ENCODE assay signal across 10 cellular contexts in genomic region chr3:187963677-187964385, GRCh38.
DNase-seq lines count a peak whose midpoint lies in the region; ATAC-seq and TF ChIP-seq lines count a peak whose summit lies in the region.
"Had no signal": no experiment of that assay in that cellular context is flagged by ENCODE, and none has a peak within 500 bp of the region (broad histone marks: within the 10 kb centered on the region; RNA-seq: fewer than 3 reads in every experiment).

No MANE protein-coding gene starts in this region.

- H3K4me3 Mint-ChIP-seq in activated CD4-positive, alpha-beta T cell treated with anti-CD3 and anti-CD28 coated beads, Interleukin-2, amount 10 ng/mL, durations not matched to agents 24 days and 14 days = peak overlapping the region; percentile 31

- no peak for TF ChIP-seq EP300 in gastroesophageal sphincter (IDR thresholded peaks at IDR 0.05)

- H3K9me3 ChIP-seq in gastroesophageal sphincter (no peaks in the 10 kb centered on the region), spleen (no peaks in the 10 kb centered on the region)
- H3K9me3 ChIP-seq: SJSA1 had no signal

- H3K4me3 ChIP-seq in gastroesophageal sphincter (no peak overlapping the region), spleen (peak overlapping the region in 1 of 8 donors; percentile 24), brain microvascular endothelial cell (ENCODE audit: low read depth, low read length) (no peak overlapping the region)
- H3K4me3 ChIP-seq: SJSA1 had no signal

- peak; percentile 74 for ATAC-seq in gastroesophageal sphincter
- no peak for ATAC-seq in HG03097 (IDR thresholded peaks at IDR 0.05; ENCODE audit: low FRiP score, unreplicated experiment)

- H3K9me3 Mint-ChIP-seq in activated CD4-positive, alpha-beta T cell treated with anti-CD3 and anti-CD28 coated beads, Interleukin-2, amount 10 ng/mL, durations not matched to agents 24 days and 14 days = no peaks in the 10 kb centered on the region

- TF ChIP-seq POLR2A in Raji (IDR thresholded peaks at IDR 0.05; ENCODE audit: insufficient read depth, low read depth, low read length) (peak; percentile 30; the same call in 1 of the 2 replicates), gastroesophageal sphincter (IDR thresholded peaks at IDR 0.05) (no peak), spleen (IDR thresholded peaks at IDR 0.05) (no peak)

- H3K27ac Mint-ChIP-seq in activated CD4-positive, alpha-beta T cell treated with anti-CD3 and anti-CD28 coated beads, Interleukin-2, amount 10 ng/mL, durations not matched to agents 24 days and 14 days = no peak overlapping the region

- H3K4me1 Mint-ChIP-seq in activated CD4-positive, alpha-beta T cell treated with anti-CD3 and anti-CD28 coated beads, Interleukin-2, amount 10 ng/mL, durations not matched to agents 24 days and 14 days = peaks cover 11% of the 10 kb centered on the region

- in situ Hi-C loops in brain microvascular endothelial cell (cut with HindIII; ENCODE audit: low pct_ligation_motif_present, low sequenced_read_pairs) = no loop called here

- peaks cover 6% of the 10 kb centered on the region for H3K27me3 Mint-ChIP-seq in activated CD4-positive, alpha-beta T cell treated with anti-CD3 and anti-CD28 coated beads, Interleukin-2, amount 10 ng/mL, durations not matched to agents 24 days and 14 days

- no peak for DNase-seq in activated CD4-positive, alpha-beta T cell treated with anti-CD3 and anti-CD28 coated beads, Interleukin-2, amount 10 ng/mL, durations not matched to agents 24 days and 14 days
- no peak for DNase-seq in activated CD4-positive, alpha-beta T cell treated with anti-CD3 and anti-CD28 coated beads, Interleukin-2, amount 50 U/mL, for 48 hours
- DNase-seq in spleen (no peak), brain microvascular endothelial cell (no peak), SHP77 treated with DMSO at 0.1 percent for 48 hours (lab: John Stamatoyannopoulos, UW) (no peak)
- DNase-seq: stimulated activated CD4-positive, alpha-beta T cell treated with anti-CD3 and anti-CD28 coated beads, Interleukin-12 subunit alpha, Interleukin-12 subunit beta, amount 100 ng/mL, for 4 hours had no signal

- WGBS in gastroesophageal sphincter (ENCODE audit: low coverage in 1 of 2), 2 donors = 46 to 57% methylated on average over 3 of the region's 3 CpGs
- WGBS in spleen, 5 donors = 37 to 73% (median 48%) methylated on average over 3 of the region's 3 CpGs

- TF ChIP-seq CTCF in gastroesophageal sphincter (IDR thresholded peaks at IDR 0.05) (no peak), spleen (IDR thresholded peaks at IDR 0.05 in 8 of 11, conservative IDR thresholded peaks at IDR 0.05 in 3 of 11) (no peak), brain microvascular endothelial cell (IDR thresholded peaks at IDR 0.05; ENCODE audit: low read depth, low read length, missing control alignments) (no peak)

- H3K4me1 ChIP-seq in gastroesophageal sphincter = peaks cover 0 to 16% (median 5%) of the 10 kb centered on the region in 3 donors
- H3K4me1 ChIP-seq in spleen = peaks cover 0 to 74% (median 19%) of the 10 kb centered on the region in 6 donors
- H3K4me1 ChIP-seq: SJSA1 had no signal

- H3K27ac ChIP-seq in gastroesophageal sphincter = peak overlapping the region in 1 of 4 donors; percentile 1
- peak overlapping the region in 7 of 8 donors; percentile 48 to 88 (median 73) for H3K27ac ChIP-seq in spleen
- no peak overlapping the region for H3K27ac ChIP-seq in brain microvascular endothelial cell
- H3K27ac ChIP-seq: SJSA1 had no signal

- H3K36me3 ChIP-seq in gastroesophageal sphincter = no peaks in the 10 kb centered on the region
- no peaks in the 10 kb centered on the region for H3K36me3 ChIP-seq in spleen
- no peaks in the 10 kb centered on the region for H3K36me3 ChIP-seq in brain microvascular endothelial cell (replicated peaks)
- H3K36me3 ChIP-seq: SJSA1 had no signal

- H3K27me3 ChIP-seq in gastroesophageal sphincter (no peaks in the 10 kb centered on the region), spleen (replicated peaks in 1 of 7) (no peaks in the 10 kb centered on the region), brain microvascular endothelial cell (replicated peaks) (no peaks in the 10 kb centered on the region)
- H3K27me3 ChIP-seq: SJSA1 had no signal

- H3K36me3 Mint-ChIP-seq in activated CD4-positive, alpha-beta T cell treated with anti-CD3 and anti-CD28 coated beads, Interleukin-2, amount 10 ng/mL, durations not matched to agents 24 days and 14 days (ENCODE audit: low read depth) = peaks cover 1% of the 10 kb centered on the region

- intact Hi-C loops in activated CD4-positive, alpha-beta T cell treated with anti-CD3 and anti-CD28 coated beads, Interleukin-2, amount 10 ng/mL, durations not matched to agents 24 days and 14 days (cut with micrococcal nuclease) = loop anchor here (1.0 to 2.0 kb wide), 4 partner anchors 12 to 45 kb away; no protein-coding TSS in a partner anchor
- intact Hi-C loops in spleen (cut with DNase I; ENCODE audit: low total_unique reads) = no loop called here
